ENCODE assay signal across 1 cellular context in genomic region chr9:87601595-87601994, GRCh38.
TF ChIP-seq lines count a peak whose summit lies in the region.

No MANE protein-coding gene starts in this region.

TF ChIP-seq in HepG2, 621 proteins besides CTCF, POLR2A, EP300 and RAD21 (continued from another document):
- TF ChIP-seq AFF4 (CRISPR knock-in tag; IDR thresholded peaks at IDR 0.05) (no peak), GLI4 (CRISPR knock-in tag; IDR thresholded peaks at IDR 0.05; ENCODE audit: borderline replicate concordance) (no peak), ZNF629 (CRISPR knock-in tag; conservative IDR thresholded peaks at IDR 0.05) (peak; percentile 96), CHD4 (IDR thresholded peaks at IDR 0.05; ENCODE audit: borderline replicate concordance, low read length) (peak; percentile 77; the same call in 1 of the 2 replicates), ZNF790 (CRISPR knock-in tag; IDR thresholded peaks at IDR 0.05; ENCODE audit: borderline replicate concordance) (no peak), ZKSCAN8 (CRISPR knock-in tag; IDR thresholded peaks at IDR 0.05; ENCODE audit: borderline replicate concordance) (no peak), ZNF207 (IDR thresholded peaks at IDR 0.05; ENCODE audit: borderline replicate concordance) (no peak), MTERF4 (CRISPR knock-in tag; IDR thresholded peaks at IDR 0.05) (no peak), ZNF335 (CRISPR knock-in tag; IDR thresholded peaks at IDR 0.05) (no peak), KDM1A (CRISPR knock-in tag; IDR thresholded peaks at IDR 0.05) (peak; percentile 50; the same call in 1 of the 2 replicates), NCOA2 (CRISPR knock-in tag; IDR thresholded peaks at IDR 0.05) (no peak), SMYD3 (CRISPR knock-in tag; IDR thresholded peaks at IDR 0.05) (no peak), PATZ1 (CRISPR knock-in tag; IDR thresholded peaks at IDR 0.05) (no peak), ZNF256 (CRISPR knock-in tag; conservative IDR thresholded peaks at IDR 0.05) (no peak), KDM5B (CRISPR knock-in tag; IDR thresholded peaks at IDR 0.05; ENCODE audit: borderline replicate concordance) (no peak)
